26 cellular contexts compared by ENCODE assay signal in genomic region chr7:29798422-29798821, GRCh38. TPM values are rescaled to one million over a fixed set of nuclear protein-coding genes. Genes with fewer than 3 reads are reported as not detected.
"Had no signal": no experiment of that assay in that cellular context is flagged by ENCODE, and none has a peak within 500 bp of the region (broad histone marks: within the 10 kb centered on the region; RNA-seq: fewer than 3 reads in every experiment).

No MANE protein-coding gene starts in this region.

- DNase-seq: activated CD4-positive, alpha-beta memory T cell treated with anti-CD3 and anti-CD28 coated beads, Interleukin-2, amount 10 ng/mL, durations not matched to agents 7 days and 5 days; activated CD4-positive, alpha-beta T cell treated with anti-CD3 and anti-CD28 coated beads, Interleukin-2, amount 10 ng/mL, durations not matched to agents 24 days and 14 days; activated CD4-positive, CD25-positive, alpha-beta regulatory T cell treated with anti-CD3 and anti-CD28 coated beads, Interleukin-2, amount 50 U/mL, for 72 hours; activated CD8-positive, alpha-beta memory T cell treated with anti-CD3 and anti-CD28 coated beads, Interleukin-2, amount 50 U/mL, for 48 hours; activated gamma-delta T cell; activated naive CD8-positive, alpha-beta T cell treated with anti-CD3 and anti-CD28 coated beads, Interleukin-2, amount 50 U/mL, for 24 hours; activated T-cell treated with anti-CD3 and anti-CD28 coated beads, Interleukin-2, amount 50 U/mL, for 24 hours; endodermal cell; foreskin keratinocyte; heart left ventricle; hypothalamus; kidney glomerular epithelial cell; left lung; lower lobe of right lung; mesendoderm; natural killer cell; occipital lobe; right cardiac atrium; spleen; stimulated activated naive CD4-positive, alpha-beta T cell; tibial artery; upper lobe of right lung had no signal

- H2AFZ ChIP-seq: neural progenitor cell had no signal

- H3K9me3 ChIP-seq: breast epithelium, heart left ventricle, left lung, lower lobe of right lung, spleen, suprapubic skin, tibial artery, upper lobe of right lung had no signal

- H3K27ac ChIP-seq: breast epithelium, foreskin keratinocyte, heart left ventricle, left lung, lower lobe of right lung, neural progenitor cell, spleen, suprapubic skin, tibial artery, upper lobe of right lung had no signal

- ATAC-seq: activated naive CD8-positive, alpha-beta T cell treated with anti-CD3 and anti-CD28 coated beads, Interleukin-2, amount 50 U/mL, for 24 hours; esophagus mucosa; foreskin keratinocyte; heart left ventricle; left lung; lower lobe of right lung; natural killer cell; right cardiac atrium; upper lobe of right lung had no signal

- H3K36me3 ChIP-seq: breast epithelium, heart left ventricle, left lung, lower lobe of right lung, neural progenitor cell, spleen, suprapubic skin, tibial artery, upper lobe of right lung had no signal

- H3K4me2 ChIP-seq: neural progenitor cell had no signal

- H3K4me3 ChIP-seq: breast epithelium, heart left ventricle, left lung, lower lobe of right lung, neural progenitor cell, spleen, suprapubic skin, tibial artery, upper lobe of right lung had no signal

- H3K4me1 ChIP-seq: breast epithelium, foreskin keratinocyte, heart left ventricle, left lung, lower lobe of right lung, spleen, suprapubic skin, upper lobe of right lung had no signal

- H3K27me3 ChIP-seq: breast epithelium, neural progenitor cell, tibial artery had no signal

- H3K9ac ChIP-seq: neural progenitor cell had no signal

RNA-seq across cellular contexts. Expression of gene WIPF3, which starts 7.9 kb away (rescaled TPM):
- total RNA-seq: activated CD4-positive, alpha-beta memory T cell treated with anti-CD3 and anti-CD28 coated beads, Interleukin-2, amount 10 ng/mL, durations not matched to agents 7 days and 5 days; activated CD4-positive, alpha-beta T cell treated with anti-CD3 and anti-CD28 coated beads, Interleukin-2, amount 10 ng/mL, durations not matched to agents 24 days and 14 days; natural killer cell had no signal
